ENCODE assay signal across 10 cellular contexts in genomic region chr4:156790866-156791265, GRCh38.
DNase-seq lines count a peak whose midpoint lies in the region; ATAC-seq and TF ChIP-seq lines count a peak whose summit lies in the region.
"Had no signal": no experiment of that assay in that cellular context is flagged by ENCODE, and none has a peak within 500 bp of the region (broad histone marks: within the 10 kb centered on the region; RNA-seq: fewer than 3 reads in every experiment).

No MANE protein-coding gene starts in this region.

- no peak for TF ChIP-seq CTCF in PC-3 (conservative IDR thresholded peaks at IDR 0.05; ENCODE audit: low read depth, low read length)
- TF ChIP-seq CTCF in fibroblast of mammary gland (conservative IDR thresholded peaks at IDR 0.05; ENCODE audit: control insufficient read depth, insufficient read depth, low read depth, low read length): no peak

- no peaks in the 10 kb centered on the region for H4K20me1 ChIP-seq in PC-3 (ENCODE audit: low read length)

- no peak overlapping the region for H3K4me3 ChIP-seq in PC-3 (ENCODE audit: low read length)
- H3K4me3 ChIP-seq in fibroblast of mammary gland (ENCODE audit: control insufficient read depth, low read depth, low read length): no peak overlapping the region
- H3K4me3 ChIP-seq in skeletal muscle cell (ENCODE audit: low read depth, low read length): no peak overlapping the region
- H3K4me3 ChIP-seq: A549, ovary had no signal

- H3K27ac ChIP-seq in PC-3 (ENCODE audit: low read length): no peak overlapping the region
- H3K27ac ChIP-seq: A549, ovary had no signal

- H3F3A ChIP-seq in PC-3 (ENCODE audit: low read length, unreplicated experiment): no peaks in the 10 kb centered on the region

- BruUV-seq in PC-3 (replicated peaks; lab: Mats Ljungman, UMichigan): no TSS peak

- peaks cover 71% of the 10 kb centered on the region for H3K4me1 ChIP-seq in PC-3 (ENCODE audit: insufficient read depth, low read length)
- H3K4me1 ChIP-seq: A549 had no signal

- intact Hi-C loops in PC-3 (cut with micrococcal nuclease): loop anchor here (5.0 kb wide), 1 partner anchor 166 kb away; no protein-coding TSS in a partner anchor

- H3K9me2 ChIP-seq in PC-3 (replicated peaks; ENCODE audit: low read length): no peaks in the 10 kb centered on the region

- no peak overlapping the region for H2AFZ ChIP-seq in PC-3 (ENCODE audit: low read length)

- no peaks in the 10 kb centered on the region for H3K27me3 ChIP-seq in PC-3 (ENCODE audit: low read length)
- H3K27me3 ChIP-seq: ovary had no signal

- 0 out of 2 replicates have a peak, but pooled peaks cover 8% of the 10 kb centered on the region for H3K79me2 ChIP-seq in PC-3 (ENCODE audit: low read length)

- H3K9ac ChIP-seq in PC-3 (ENCODE audit: low read length): no peak overlapping the region

- H3K4me2 ChIP-seq in PC-3 (ENCODE audit: low read length): peak overlapping the region; percentile 22
- H3K4me2 ChIP-seq: A549 had no signal

- POLR2A ChIA-PET in PC-3 (lab: Charles Lee; ENCODE audit: unreplicated experiment): no interaction called here

- CTCF ChIA-PET in PC-3 (lab: Charles Lee): interaction anchor here (0.6 to 1.1 kb wide), 2 partner anchors 255 to 1920 kb away, joined by 3 to 4 read pairs; no protein-coding TSS in a partner anchor

- H3K36me3 ChIP-seq in PC-3 (ENCODE audit: low read depth, low read length): no peaks in the 10 kb centered on the region
- H3K36me3 ChIP-seq: ovary had no signal

- peak; percentile 26 for ATAC-seq in PC-3
- ATAC-seq: A549 had no signal

- H3K9me3 ChIP-seq in PC-3 (ENCODE audit: low read length): no peaks in the 10 kb centered on the region
- H3K9me3 ChIP-seq: A549, ovary had no signal

- DNase-seq in NCI-H2107 treated with DMSO at 0.1 percent for 48 hours (lab: John Stamatoyannopoulos, UW; ENCODE audit: unreplicated experiment) (peak; percentile 22), NCI-H2107 (lab: John Stamatoyannopoulos, UW) (no peak), PC-3 (peak; percentile 85), fibroblast of mammary gland (ENCODE audit: low read depth) (peak; percentile 78), skeletal muscle cell (ENCODE audit: low read depth) (peak; percentile 75), NOMO-1 (lab: John Stamatoyannopoulos, UW; ENCODE audit: unreplicated experiment in 2 of 2) (no peak), T-helper 2 cell (no peak)
- DNase-seq in effector CD8-positive, alpha-beta T cell (lab: John Stamatoyannopoulos, UW): no peak
- DNase-seq: ovary had no signal

Comparison
In these comparisons a context has a peak if more than half of its experiments do, and no peak if none do; other contexts are left out.
1. DNase-seq: peak in NCI-H2107 treated with DMSO at 0.1 percent for 48 hours (single experiment), PC-3 (single experiment), fibroblast of mammary gland (single experiment) and skeletal muscle cell (single experiment); none in NCI-H2107 (single experiment), NOMO-1 (0 of 2), effector CD8-positive, alpha-beta T cell (single experiment) and T-helper 2 cell (0 of 5).